Comparison of ENCODE assay signal across 1 cellular context in genomic region chr10:27099916-27100799, GRCh38.
TF ChIP-seq lines count a peak whose summit lies in the region.

TSS of gene ANKRD26 (minus strand) at chr10:27100494. CDS start at chr10:27100326, 168 bp downstream.

TF ChIP-seq in K562, 482 proteins besides CTCF, POLR2A, EP300 and RAD21 (continued from another document and continues in another):
- no peak for TF ChIP-seq ZNF609 (CRISPR knock-in tag; IDR thresholded peaks at IDR 0.05; ENCODE audit: borderline replicate concordance)
- no peak for TF ChIP-seq RUNX1 (IDR thresholded peaks at IDR 0.05; ENCODE audit: low read depth)
- no peak for TF ChIP-seq TAL1 (IDR thresholded peaks at IDR 0.05)
- no peak for TF ChIP-seq ZNF699 (CRISPR knock-in tag; IDR thresholded peaks at IDR 0.05; ENCODE audit: insufficient replicate concordance)
- TF ChIP-seq CREB1 (IDR thresholded peaks at IDR 0.05) = peak; percentile 54; the same call in 1 of the 2 replicates
- TF ChIP-seq CREB1 (CRISPR knock-in tag; IDR thresholded peaks at IDR 0.05) = no peak
- TF ChIP-seq, protein P1, sequence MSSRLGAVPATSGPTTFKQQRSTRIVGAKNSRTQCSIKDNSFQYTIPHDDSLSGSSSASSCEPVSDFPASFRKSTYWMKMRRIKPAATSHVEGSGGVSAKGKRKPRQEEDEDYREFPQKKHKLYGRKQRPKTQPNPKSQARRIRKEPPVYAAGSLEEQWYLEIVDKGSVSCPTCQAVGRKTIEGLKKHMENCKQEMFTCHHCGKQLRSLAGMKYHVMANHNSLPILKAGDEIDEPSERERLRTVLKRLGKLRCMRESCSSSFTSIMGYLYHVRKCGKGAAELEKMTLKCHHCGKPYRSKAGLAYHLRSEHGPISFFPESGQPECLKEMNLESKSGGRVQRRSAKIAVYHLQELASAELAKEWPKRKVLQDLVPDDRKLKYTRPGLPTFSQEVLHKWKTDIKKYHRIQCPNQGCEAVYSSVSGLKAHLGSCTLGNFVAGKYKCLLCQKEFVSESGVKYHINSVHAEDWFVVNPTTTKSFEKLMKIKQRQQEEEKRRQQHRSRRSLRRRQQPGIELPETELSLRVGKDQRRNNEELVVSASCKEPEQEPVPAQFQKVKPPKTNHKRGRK (tag; IDR thresholded peaks at IDR 0.05) = no peak
- peak; percentile 45; the same call in 1 of the 2 replicates for TF ChIP-seq ZBTB40 (IDR thresholded peaks at IDR 0.05)
- TF ChIP-seq ZBTB40 (CRISPR knock-in tag; IDR thresholded peaks at IDR 0.05) = no peak
- TF ChIP-seq POLR3A (IDR thresholded peaks at IDR 0.05; ENCODE audit: borderline replicate concordance, extremely low read depth, insufficient read depth, insufficient read length) = no peak
- no peak for TF ChIP-seq MAFG (tag; conservative IDR thresholded peaks at IDR 0.05)
- TF ChIP-seq MXI1 (IDR thresholded peaks at IDR 0.05; ENCODE audit: low read depth, low read length) = no peak
- no peak for TF ChIP-seq KLF13 (tag; IDR thresholded peaks at IDR 0.05; ENCODE audit: borderline replicate concordance, low read depth)
- no peak for TF ChIP-seq SNIP1 (IDR thresholded peaks at IDR 0.05; ENCODE audit: low read depth)
- no peak for TF ChIP-seq GTF2B (IDR thresholded peaks at IDR 0.05; ENCODE audit: extremely low read depth, insufficient read length)
- TF ChIP-seq FOS (IDR thresholded peaks at IDR 0.05; ENCODE audit: extremely low read depth, insufficient read length) = no peak
- no peak for TF ChIP-seq ZZZ3 (IDR thresholded peaks at IDR 0.05)
- TF ChIP-seq ATF1 (CRISPR knock-in tag; IDR thresholded peaks at IDR 0.05) = no peak
- TF ChIP-seq ATF1 (tag; IDR thresholded peaks at IDR 0.05) = peak; percentile 60
- no peak for TF ChIP-seq ARID3A (IDR thresholded peaks at IDR 0.05; ENCODE audit: borderline replicate concordance, low read depth, low read length)
- no peak for TF ChIP-seq HDAC6 (IDR thresholded peaks at IDR 0.05; ENCODE audit: low read depth, low read length)
- no peak for TF ChIP-seq ZNF347 (CRISPR knock-in tag; IDR thresholded peaks at IDR 0.05; ENCODE audit: low read depth)
- no peak for TF ChIP-seq TEAD2 (tag; IDR thresholded peaks at IDR 0.05)
- TF ChIP-seq ID3 (CRISPR knock-in tag; IDR thresholded peaks at IDR 0.05) = no peak
- TF ChIP-seq ID3 (tag; IDR thresholded peaks at IDR 0.05) = no peak
- TF ChIP-seq JUND (IDR thresholded peaks at IDR 0.05; ENCODE audit: borderline replicate concordance, low read depth, low read length) = peak; percentile 30; the same call in 1 of the 2 replicates
- TF ChIP-seq JUND (tag; IDR thresholded peaks at IDR 0.05; ENCODE audit: borderline replicate concordance, low read depth, low read length) = no peak
- TF ChIP-seq, protein P2, sequence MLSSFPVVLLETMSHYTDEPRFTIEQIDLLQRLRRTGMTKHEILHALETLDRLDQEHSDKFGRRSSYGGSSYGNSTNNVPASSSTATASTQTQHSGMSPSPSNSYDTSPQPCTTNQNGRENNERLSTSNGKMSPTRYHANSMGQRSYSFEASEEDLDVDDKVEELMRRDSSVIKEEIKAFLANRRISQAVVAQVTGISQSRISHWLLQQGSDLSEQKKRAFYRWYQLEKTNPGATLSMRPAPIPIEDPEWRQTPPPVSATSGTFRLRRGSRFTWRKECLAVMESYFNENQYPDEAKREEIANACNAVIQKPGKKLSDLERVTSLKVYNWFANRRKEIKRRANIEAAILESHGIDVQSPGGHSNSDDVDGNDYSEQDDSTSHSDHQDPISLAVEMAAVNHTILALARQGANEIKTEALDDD (IDR thresholded peaks at IDR 0.05) = no peak
- no peak for TF ChIP-seq IRF2 (CRISPR knock-in tag; IDR thresholded peaks at IDR 0.05)
- peak; percentile 79; the same call in 1 of the 2 replicates for TF ChIP-seq ZBTB7A (IDR thresholded peaks at IDR 0.05; ENCODE audit: borderline replicate concordance, control insufficient read depth, low read depth, low read length)
- TF ChIP-seq CCAR2 (IDR thresholded peaks at IDR 0.05; ENCODE audit: low read depth, low read length) = no peak
- TF ChIP-seq ZNF175 (CRISPR knock-in tag; IDR thresholded peaks at IDR 0.05; ENCODE audit: low read depth) = no peak
- TF ChIP-seq, protein P3, sequence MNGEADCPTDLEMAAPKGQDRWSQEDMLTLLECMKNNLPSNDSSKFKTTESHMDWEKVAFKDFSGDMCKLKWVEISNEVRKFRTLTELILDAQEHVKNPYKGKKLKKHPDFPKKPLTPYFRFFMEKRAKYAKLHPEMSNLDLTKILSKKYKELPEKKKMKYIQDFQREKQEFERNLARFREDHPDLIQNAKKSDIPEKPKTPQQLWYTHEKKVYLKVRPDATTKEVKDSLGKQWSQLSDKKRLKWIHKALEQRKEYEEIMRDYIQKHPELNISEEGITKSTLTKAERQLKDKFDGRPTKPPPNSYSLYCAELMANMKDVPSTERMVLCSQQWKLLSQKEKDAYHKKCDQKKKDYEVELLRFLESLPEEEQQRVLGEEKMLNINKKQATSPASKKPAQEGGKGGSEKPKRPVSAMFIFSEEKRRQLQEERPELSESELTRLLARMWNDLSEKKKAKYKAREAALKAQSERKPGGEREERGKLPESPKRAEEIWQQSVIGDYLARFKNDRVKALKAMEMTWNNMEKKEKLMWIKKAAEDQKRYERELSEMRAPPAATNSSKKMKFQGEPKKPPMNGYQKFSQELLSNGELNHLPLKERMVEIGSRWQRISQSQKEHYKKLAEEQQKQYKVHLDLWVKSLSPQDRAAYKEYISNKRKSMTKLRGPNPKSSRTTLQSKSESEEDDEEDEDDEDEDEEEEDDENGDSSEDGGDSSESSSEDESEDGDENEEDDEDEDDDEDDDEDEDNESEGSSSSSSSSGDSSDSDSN (IDR thresholded peaks at IDR 0.05; ENCODE audit: borderline replicate concordance in 1 of 2, low read depth in 2 of 2, low read length in 2 of 2) = peak; percentile 89 to 95
- no peak for TF ChIP-seq SP2 (IDR thresholded peaks at IDR 0.05; ENCODE audit: extremely low read depth, low read depth, low read length, poor library complexity, severe bottlenecking)
- no peak for TF ChIP-seq BCL6 (CRISPR knock-in tag; IDR thresholded peaks at IDR 0.05)
- TF ChIP-seq ZNF740 (CRISPR knock-in tag; IDR thresholded peaks at IDR 0.05) = no peak
- no peak for TF ChIP-seq ZNF740 (tag; IDR thresholded peaks at IDR 0.05)
